27 cellular contexts compared by ENCODE assay signal in genomic region chr12:96919510-96920210, GRCh38.
DNase-seq lines count a peak whose midpoint lies in the region; ATAC-seq lines count a peak whose summit lies in the region.
"Had no signal": no experiment of that assay in that cellular context is flagged by ENCODE, and none has a peak within 500 bp of the region (broad histone marks: within the 10 kb centered on the region; RNA-seq: fewer than 3 reads in every experiment).

No MANE protein-coding gene starts in this region.

- H3K4me3 Mint-ChIP-seq in activated naive CD8-positive, alpha-beta T cell treated with anti-CD3 and anti-CD28 coated beads, Interleukin-2, amount 50 U/mL, for 24 hours = no peak overlapping the region
- H3K4me3 Mint-ChIP-seq: effector memory CD8-positive, alpha-beta T cell; immature natural killer cell; naive thymus-derived CD4-positive, alpha-beta T cell had no signal

- H3K27ac Mint-ChIP-seq in activated naive CD8-positive, alpha-beta T cell treated with anti-CD3 and anti-CD28 coated beads, Interleukin-2, amount 50 U/mL, for 24 hours = no peak overlapping the region

- no peaks in the 10 kb centered on the region for H3K27me3 Mint-ChIP-seq in activated naive CD8-positive, alpha-beta T cell treated with anti-CD3 and anti-CD28 coated beads, Interleukin-2, amount 50 U/mL, for 24 hours
- H3K27me3 Mint-ChIP-seq: effector memory CD8-positive, alpha-beta T cell; naive thymus-derived CD4-positive, alpha-beta T cell had no signal

- H3K9me3 Mint-ChIP-seq in activated naive CD8-positive, alpha-beta T cell treated with anti-CD3 and anti-CD28 coated beads, Interleukin-2, amount 50 U/mL, for 24 hours = peaks cover 7% of the 10 kb centered on the region
- H3K9me3 Mint-ChIP-seq: immature natural killer cell had no signal

- ATAC-seq in HG02610 (IDR thresholded peaks at IDR 0.05; ENCODE audit: unreplicated experiment) (peak; percentile 48), HG03175 (IDR thresholded peaks at IDR 0.05; ENCODE audit: unreplicated experiment) (no peak)
- no peak for ATAC-seq in activated naive CD8-positive, alpha-beta T cell treated with anti-CD3 and anti-CD28 coated beads, Interleukin-2, amount 50 U/mL, for 24 hours
- ATAC-seq: effector memory CD8-positive, alpha-beta T cell; gastrocnemius medialis; left lobe of liver; naive thymus-derived CD4-positive, alpha-beta T cell; SK-N-SH treated with all-trans-retinoic acid at 6 μM for 48 hours had no signal

- peak; percentile 8 for DNase-seq in NCI-H2227 treated with DMSO at 0.1 percent for 48 hours (lab: John Stamatoyannopoulos, UW)
- no peak for DNase-seq in NCI-H2227 (lab: John Stamatoyannopoulos, UW; ENCODE audit: unreplicated experiment)
- peak; percentile 28 for DNase-seq in NOMO-1 treated with dmso at 0.1 percent for 144 hours (lab: John Stamatoyannopoulos, UW; ENCODE audit: unreplicated experiment)
- DNase-seq in fibroblast of peridontal ligament (ENCODE audit: extremely low read depth) = peak; percentile 4
- no peak for DNase-seq in activated naive CD8-positive, alpha-beta T cell treated with anti-CD3 and anti-CD28 coated beads, Interleukin-2, amount 50 U/mL, for 24 hours
- no peak for DNase-seq in NCI-H146 (lab: John Stamatoyannopoulos, UW)
- DNase-seq: activated CD4-positive, alpha-beta T cell treated with anti-CD3 and anti-CD28 coated beads, Interleukin-2, amount 50 U/mL, for 48 hours; activated gamma-delta T cell treated with Interleukin-2 at 50 U/mL for 16 hours; adrenal gland; brain microvascular endothelial cell; DMS53; effector memory CD8-positive, alpha-beta T cell; esophagus squamous epithelium; gastrocnemius medialis; GDM1; hippocampal formation; immature natural killer cell; IMR-90; naive thymus-derived CD4-positive, alpha-beta T cell; NCI-H2171; NCI-H524 treated with DMSO at 0.1 percent for 48 hours; substantia nigra; WERI-Rb-1 had no signal

- peaks cover 60% of the 10 kb centered on the region for H3K36me3 Mint-ChIP-seq in activated naive CD8-positive, alpha-beta T cell treated with anti-CD3 and anti-CD28 coated beads, Interleukin-2, amount 50 U/mL, for 24 hours (ENCODE audit: low read depth)

- H3K4me1 Mint-ChIP-seq in activated naive CD8-positive, alpha-beta T cell treated with anti-CD3 and anti-CD28 coated beads, Interleukin-2, amount 50 U/mL, for 24 hours = peaks cover 16% of the 10 kb centered on the region

Comparison
In these comparisons a context has a peak if more than half of its experiments do, and no peak if none do; other contexts are left out.
1. DNase-seq: peak in NCI-H2227 treated with DMSO at 0.1 percent for 48 hours (single experiment), NOMO-1 treated with dmso at 0.1 percent for 144 hours (single experiment) and fibroblast of peridontal ligament (single experiment); none in NCI-H2227 (single experiment), activated naive CD8-positive, alpha-beta T cell treated with anti-CD3 and anti-CD28 coated beads, Interleukin-2, amount 50 U/mL, for 24 hours (single experiment) and NCI-H146 (single experiment).